Comparison of ENCODE assay signal across 8 cellular contexts in genomic region chr16:11356573-11357331, GRCh38. TPM values are rescaled to one million over a fixed set of nuclear protein-coding genes. Genes with fewer than 3 reads are reported as not detected.
DNase-seq lines count a peak whose midpoint lies in the region; ATAC-seq and TF ChIP-seq lines count a peak whose summit lies in the region.

No MANE protein-coding gene starts in this region.

- no peak for TF ChIP-seq POLR2A in vagina (IDR thresholded peaks at IDR 0.05)

- H3K36me3 ChIP-seq in neural cell (ENCODE audit: insufficient read depth, low read length) (no peaks in the 10 kb centered on the region), vagina (no peaks in the 10 kb centered on the region)

- TF ChIP-seq EP300 in neural cell (conservative IDR thresholded peaks at IDR 0.05; ENCODE audit: poor library complexity, severe bottlenecking): no peak

- no peak for ATAC-seq in GM18867 (IDR thresholded peaks at IDR 0.05; ENCODE audit: unreplicated experiment)

- H4K20me1 ChIP-seq in neural cell (ENCODE audit: insufficient read depth): no peaks in the 10 kb centered on the region

- H3K27ac ChIP-seq in 22Rv1 (no peak overlapping the region), neural cell (ENCODE audit: low read length) (no peak overlapping the region), vagina (peak overlapping the region; percentile 65)

- intact Hi-C loops in vagina (cut with DNase I): loop anchor here (5.0 kb wide), 2 partner anchors 99 to 394 kb away; partner anchors contain the start of gene SOCS1

- no peaks in the 10 kb centered on the region for H3F3A ChIP-seq in neural cell (ENCODE audit: insufficient read depth, low read length, poor library complexity, severe bottlenecking)

- no peak overlapping the region for H3K9ac ChIP-seq in neural cell (ENCODE audit: low read length)

- H3K4me3 ChIP-seq in neural cell (ENCODE audit: low read length): no peak overlapping the region
- no peak overlapping the region for H3K4me3 ChIP-seq in vagina

- no peak overlapping the region for H3K4me2 ChIP-seq in neural cell (ENCODE audit: low read length)

- no peak overlapping the region for H2AFZ ChIP-seq in neural cell (ENCODE audit: low read depth, low read length)

- H3K79me2 ChIP-seq in neural cell (replicated peaks; ENCODE audit: insufficient read depth, low read length): no peaks in the 10 kb centered on the region

- peaks cover 73% of the 10 kb centered on the region for H3K4me1 ChIP-seq in vagina

- peak; percentile 69 for TF ChIP-seq CTCF in 22Rv1 (IDR thresholded peaks at IDR 0.05)
- peak; percentile 76 for TF ChIP-seq CTCF in GM12873 (IDR thresholded peaks at IDR 0.05; ENCODE audit: insufficient read depth, low read depth, low read length, missing control alignments)
- TF ChIP-seq CTCF in neural cell (IDR thresholded peaks at IDR 0.05; ENCODE audit: poor library complexity, severe bottlenecking): peak; percentile 25
- TF ChIP-seq CTCF in vagina (IDR thresholded peaks at IDR 0.05): peak; percentile 19 to 47 (median 46)

- no peaks in the 10 kb centered on the region for H3K9me3 ChIP-seq in neural cell (ENCODE audit: low read length)
- H3K9me3 ChIP-seq in vagina: no peaks in the 10 kb centered on the region

- TF ChIP-seq RAD21 in neural cell (conservative IDR thresholded peaks at IDR 0.05): no peak

- no peaks in the 10 kb centered on the region for H3K27me3 ChIP-seq in neural cell (ENCODE audit: insufficient read depth, low read depth, low read length)
- H3K27me3 ChIP-seq in vagina: no peaks in the 10 kb centered on the region

- H3K9me2 ChIP-seq in neural cell (ENCODE audit: insufficient read depth, low read length): no peaks in the 10 kb centered on the region

- peak; percentile 60 for DNase-seq in NOMO-1 treated with DMSO at 0.1 percent for 48 hours (lab: John Stamatoyannopoulos, UW; ENCODE audit: unreplicated experiment)
- peak; percentile 55 for DNase-seq in activated T-cell treated with anti-CD3 and anti-CD28 coated beads for 48 hours (ENCODE audit: low read depth)
- peak; percentile 60 for DNase-seq in fibroblast of gingiva (ENCODE audit: low read depth)
- DNase-seq in vagina (ENCODE audit: extremely low spot score in 2 of 2): no peak

TF ChIP-seq in neural cell, 6 proteins besides CTCF, POLR2A, EP300 and RAD21:
- peak; percentile 28 for TF ChIP-seq SMC3 (conservative IDR thresholded peaks at IDR 0.05; ENCODE audit: poor library complexity)
- no peak for TF ChIP-seq MXI1 (conservative IDR thresholded peaks at IDR 0.05; ENCODE audit: poor library complexity, severe bottlenecking)
- TF ChIP-seq POLR2AphosphoS5 (IDR thresholded peaks at IDR 0.05): no peak
- TF ChIP-seq REST (IDR thresholded peaks at IDR 0.05; ENCODE audit: borderline replicate concordance): no peak

RNA-seq across cellular contexts. Expression of gene RMI2, which starts 11.5 kb away (rescaled TPM):
- 0.48 and 1.6 TPM in 2 replicates for polyA plus RNA-seq in neural cell
- 0.58 and 1.5 TPM in 2 replicates for polyA minus RNA-seq in neural cell
- 0.74 TPM for total RNA-seq in vagina

Comparison
In these comparisons a context has a peak if more than half of its experiments do, and no peak if none do; other contexts are left out.
1. CTCF ChIP-seq: peak in every context shown above with its lines; median percentile 76 in GM12873; 69 in 22Rv1; 46 in vagina; 25 in neural cell.
2. DNase-seq: peak in NOMO-1 treated with DMSO at 0.1 percent for 48 hours (single experiment), activated T-cell treated with anti-CD3 and anti-CD28 coated beads for 48 hours (single experiment) and fibroblast of gingiva (single experiment); none in vagina (0 of 2).